23 cellular contexts compared by ENCODE assay signal in genomic region chr11:97537407-97538150, GRCh38.
"Had no signal": no experiment of that assay in that cellular context is flagged by ENCODE, and none has a peak within 500 bp of the region (broad histone marks: within the 10 kb centered on the region; RNA-seq: fewer than 3 reads in every experiment).

No MANE protein-coding gene starts in this region.

- H3K4me3 Mint-ChIP-seq: activated B cell treated with CpG ODN at 0.5 μM for 24 hours; activated CD4-positive, alpha-beta memory T cell treated with anti-CD3 and anti-CD28 coated beads, Interleukin-2, amount 10 ng/mL, durations not matched to agents 7 days and 5 days; central memory CD8-positive, alpha-beta T cell; mesothelial cell of epicardium; nephron had no signal

- H3K27me3 Mint-ChIP-seq: activated B cell treated with CpG ODN at 0.5 μM for 24 hours; activated CD4-positive, alpha-beta memory T cell treated with anti-CD3 and anti-CD28 coated beads, Interleukin-2, amount 10 ng/mL, durations not matched to agents 7 days and 5 days; central memory CD8-positive, alpha-beta T cell; progenitor cell of endocrine pancreas had no signal

- H3K36me3 ChIP-seq: ascending aorta, upper lobe of right lung had no signal

- H3K4me1 Mint-ChIP-seq: activated B cell treated with CpG ODN at 0.5 μM for 24 hours; activated CD4-positive, alpha-beta memory T cell treated with anti-CD3 and anti-CD28 coated beads, Interleukin-2, amount 10 ng/mL, durations not matched to agents 7 days and 5 days; central memory CD8-positive, alpha-beta T cell; mesothelial cell of epicardium; nephron had no signal

- H3K4me3 ChIP-seq: ascending aorta, coronary artery, lung, upper lobe of right lung had no signal

- H3K27ac ChIP-seq: ascending aorta, coronary artery, upper lobe of right lung had no signal

- FAIRE-seq: endometrium had no signal

- H3K27me3 ChIP-seq: ascending aorta, upper lobe of right lung had no signal

- H3K9me3 ChIP-seq: ascending aorta, upper lobe of right lung had no signal

- H3K4me1 ChIP-seq: ascending aorta, upper lobe of right lung had no signal

- DNase-seq: activated B cell treated with CpG ODN at 0.5 μM for 24 hours; activated CD4-positive, alpha-beta memory T cell treated with anti-CD3 and anti-CD28 coated beads, Interleukin-2, amount 10 ng/mL, durations not matched to agents 7 days and 5 days; activated CD4-positive, alpha-beta T cell treated with anti-CD3 and anti-CD28 coated beads for 48 hours; activated naive CD4-positive, alpha-beta T cell treated with anti-CD3 and anti-CD28 coated beads, Interleukin-2, amount 50 U/mL, for 16 hours; activated T-cell treated with anti-CD3 and anti-CD28 coated beads, Interleukin-2, amount 50 U/mL, for 1 hour; erythroblast; foreskin melanocyte; left cardiac atrium; occipital lobe; stimulated activated CD4-positive, alpha-beta T cell treated with anti-CD3 and anti-CD28 coated beads, Interleukin-12 subunit alpha, Interleukin-12 subunit beta, amount 100 ng/mL, for 4 hours; stimulated activated CD4-positive, alpha-beta T cell treated with anti-CD3 and anti-CD28 coated beads, Interleukin-1b, Interleukin-23, amount 100 ng/mL, for 48 hours; stimulated activated CD8-positive, alpha-beta memory T cell treated with anti-CD3 and anti-CD28 coated beads, Interleukin-4, amount 100 ng/mL, for 48 hours; stimulated activated naive CD4-positive, alpha-beta T cell; upper lobe of right lung had no signal

- H3K27ac Mint-ChIP-seq: activated B cell treated with CpG ODN at 0.5 μM for 24 hours; activated CD4-positive, alpha-beta memory T cell treated with anti-CD3 and anti-CD28 coated beads, Interleukin-2, amount 10 ng/mL, durations not matched to agents 7 days and 5 days; activated T-helper 2 cell treated with anti-CD3 and anti-CD28 coated beads, Interferon-gamma antibody, Interleukin-2, Interleukin-4, amounts not matched to agents 10 μg/mL and 5 μg/mL and 100 μg/mL, durations not matched to agents 14 hours and 24 hours and 36 hours; mesothelial cell of epicardium; nephron; progenitor cell of endocrine pancreas had no signal

- ATAC-seq: left cardiac atrium, upper lobe of right lung had no signal
